In genomic region chr2:42618972-42619371, GRCh38 we compare ENCODE assay signal across 1 cellular context.
TF ChIP-seq lines count a peak whose summit lies in the region.

No MANE protein-coding gene starts in this region.

TF ChIP-seq in A549, 52 proteins besides CTCF, POLR2A, EP300 and RAD21 (continued from another document):
- no peak for TF ChIP-seq NFE2L2 (conservative IDR thresholded peaks at IDR 0.05; ENCODE audit: low read length)
- TF ChIP-seq EHMT2 (IDR thresholded peaks at IDR 0.05; ENCODE audit: low read depth) = no peak
- TF ChIP-seq TP53 (CRISPR knock-in tag; IDR thresholded peaks at IDR 0.05) = no peak
- no peak for TF ChIP-seq JUNB (IDR thresholded peaks at IDR 0.05)
- no peak for TF ChIP-seq PHF8 (IDR thresholded peaks at IDR 0.05; ENCODE audit: borderline replicate concordance, low read depth)
- no peak for TF ChIP-seq BCL3 (IDR thresholded peaks at IDR 0.05)
- TF ChIP-seq BHLHE40 (IDR thresholded peaks at IDR 0.05; ENCODE audit: low read depth, low read length) = no peak
- no peak for TF ChIP-seq CHD4 (IDR thresholded peaks at IDR 0.05; ENCODE audit: borderline replicate concordance)
- TF ChIP-seq GATA3 (IDR thresholded peaks at IDR 0.05; ENCODE audit: borderline replicate concordance) = peak; percentile 58; the same call in 1 of the 2 replicates
- TF ChIP-seq E2F6 (IDR thresholded peaks at IDR 0.05; ENCODE audit: borderline replicate concordance, low read depth) = no peak
- TF ChIP-seq HEYL (CRISPR knock-in tag; IDR thresholded peaks at IDR 0.05) = no peak
